In genomic region chr22:42666393-42666792, GRCh38 we compare ENCODE assay signal across 2 cellular contexts. TPM values are rescaled to one million over a fixed set of nuclear protein-coding genes. Genes with fewer than 3 reads are reported as not detected.
"Had no signal": no experiment of that assay in that cellular context is flagged by ENCODE, and none has a peak within 500 bp of the region (broad histone marks: within the 10 kb centered on the region; RNA-seq: fewer than 3 reads in every experiment).

No MANE protein-coding gene starts in this region.

RNA-seq across cellular contexts. Expression of gene ATP5MGL, which starts 26.0 kb away (rescaled TPM):
- total RNA-seq: GM23338, HT1080 had no signal
